38 cellular contexts compared by ENCODE assay signal in genomic region chr1:67088440-67088839, GRCh38. TPM values are rescaled to one million over a fixed set of nuclear protein-coding genes. Genes with fewer than 3 reads are reported as not detected.
"Had no signal": no experiment of that assay in that cellular context is flagged by ENCODE, and none has a peak within 500 bp of the region (broad histone marks: within the 10 kb centered on the region; RNA-seq: fewer than 3 reads in every experiment).

No MANE protein-coding gene starts in this region.

- H3K4me3 ChIP-seq: MG63 had no signal

- H3K36me3 ChIP-seq: MG63 had no signal

- DNase-seq: Karpas-422, Kasumi-1, MG63, MM.1S, MV-4-11, NCI-H1048, NCI-H1092, NCI-H1092 treated with DMSO at 0.1 percent for 48 hours, NCI-H1105, NCI-H1105 treated with DMSO at 0.1 percent for 48 hours, NCI-H1417, NCI-H1417 treated with DMSO at 0.1 percent for 48 hours, NCI-H1436, NCI-H1436 treated with DMSO at 0.1 percent for 48 hours, NCI-H146, NCI-H1694, NCI-H1694 treated with DMSO at 0.1 percent for 48 hours, NCI-H187, NCI-H187 treated with DMSO at 0.1 percent for 48 hours, NCI-H1930, NCI-H2029, NCI-H2029 treated with DMSO at 0.1 percent for 48 hours, NCI-H2081, NCI-H2081 treated with DMSO at 0.1 percent for 48 hours, NCI-H2107, NCI-H2171, NCI-H2171 treated with DMSO at 0.1 percent for 48 hours, NCI-H2227 treated with DMSO at 0.1 percent for 48 hours, NCI-H226, NCI-H345, NCI-H446, NCI-H446 treated with DMSO at 0.1 percent for 48 hours, NCI-H510A, NCI-H510A treated with DMSO at 0.1 percent for 48 hours had no signal

- H3K27me3 ChIP-seq: MG63 had no signal

- H3K9me3 ChIP-seq: MG63 had no signal

RNA-seq across cellular contexts. Expression of gene C1orf141, which starts 46.3 kb away (rescaled TPM):
- total RNA-seq: LHCN-M2, M059J, MCF 10A, NCI-H460 had no signal
